Comparison of ENCODE assay signal across 26 cellular contexts in the genomic region with DNA sequence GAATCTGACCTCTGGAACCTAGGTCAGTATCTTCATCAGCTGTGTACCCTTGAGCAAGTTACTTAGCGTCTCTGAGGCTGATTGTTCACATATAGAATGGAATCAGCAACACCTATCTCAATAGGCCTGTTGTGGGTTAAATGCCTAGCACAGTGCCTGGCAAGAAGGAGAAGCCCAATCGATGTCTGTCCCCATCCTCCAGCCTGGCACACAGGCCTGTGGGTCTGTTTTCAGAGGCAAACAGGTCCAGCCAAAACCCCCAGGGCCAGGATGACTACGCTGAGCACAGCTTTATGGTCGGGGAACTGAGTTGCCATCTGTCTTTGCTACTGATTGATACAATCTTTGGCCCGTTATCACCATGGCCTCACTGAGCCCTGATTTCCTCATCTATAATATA.
"Had no signal": no experiment of that assay in that cellular context is flagged by ENCODE, and none has a peak within 500 bp of the region (broad histone marks: within the 10 kb centered on the region; RNA-seq: fewer than 3 reads in every experiment).

No MANE protein-coding gene starts in this region.

- H3K36me3 ChIP-seq: esophagus squamous epithelium, left ventricle myocardium inferior, right lobe of liver, uterus had no signal

- H3K36me3 Mint-ChIP-seq: activated naive CD4-positive, alpha-beta T cell treated with anti-CD3 and anti-CD28 coated beads, Interleukin-2, amount 10 ng/mL, durations not matched to agents 7 days and 5 days; activated naive CD8-positive, alpha-beta T cell treated with anti-CD3 and anti-CD28 coated beads, Interleukin-2, amount 10 ng/mL, durations not matched to agents 7 days and 5 days; WTC11 had no signal

- H3K4me3 ChIP-seq: esophagus squamous epithelium, left ventricle myocardium inferior, lung, mucosa of descending colon, right lobe of liver, uterus had no signal

- H3K4me1 Mint-ChIP-seq: activated CD4-positive, alpha-beta memory T cell treated with anti-CD3 and anti-CD28 coated beads, Interleukin-2, amount 10 ng/mL, durations not matched to agents 7 days and 5 days; activated CD4-positive, alpha-beta T cell treated with anti-CD3 and anti-CD28 coated beads, Interleukin-2, amount 10 ng/mL, durations not matched to agents 7 days and 5 days; activated naive CD4-positive, alpha-beta T cell treated with anti-CD3 and anti-CD28 coated beads, Interleukin-2, amount 10 ng/mL, durations not matched to agents 7 days and 5 days; activated naive CD8-positive, alpha-beta T cell treated with anti-CD3 and anti-CD28 coated beads, Interleukin-2, amount 10 ng/mL, durations not matched to agents 7 days and 5 days; T-helper 17 cell had no signal

- DNase-seq: activated CD4-positive, alpha-beta memory T cell treated with anti-CD3 and anti-CD28 coated beads, Interleukin-2, amount 10 ng/mL, durations not matched to agents 7 days and 5 days; activated CD4-positive, alpha-beta T cell treated with anti-CD3 and anti-CD28 coated beads for 1 hour; activated CD4-positive, alpha-beta T cell treated with anti-CD3 and anti-CD28 coated beads, Interleukin-2, amount 10 ng/mL, durations not matched to agents 7 days and 5 days; activated CD8-positive, alpha-beta memory T cell treated with anti-CD3 and anti-CD28 coated beads, Interleukin-2, amount 50 U/mL, for 48 hours; activated gamma-delta T cell; activated naive CD4-positive, alpha-beta T cell treated with anti-CD3 and anti-CD28 coated beads, Interleukin-2, amount 10 ng/mL, durations not matched to agents 7 days and 5 days; activated naive CD8-positive, alpha-beta T cell treated with anti-CD3 and anti-CD28 coated beads, Interleukin-2, amount 10 ng/mL, durations not matched to agents 7 days and 5 days; activated T-cell treated with anti-CD3 and anti-CD28 coated beads, Interleukin-2, amount 50 U/mL, for 24 hours; amniotic stem cell; cortex of kidney; endodermal cell; esophagus squamous epithelium; foreskin melanocyte; left ventricle myocardium inferior; mucosa of descending colon; right lobe of liver; stimulated activated CD4-positive, alpha-beta T cell treated with anti-CD3 and anti-CD28 coated beads, Interleukin-12 subunit alpha, Interleukin-12 subunit beta, amount 100 ng/mL, for 4 hours; stimulated activated CD4-positive, alpha-beta T cell treated with anti-CD3 and anti-CD28 coated beads, Interleukin-4, amount 100 ng/mL, for 1 hour; stimulated activated naive CD8-positive, alpha-beta T cell treated with anti-CD3 and anti-CD28 coated beads, Interleukin-15, Interleukin-2, amounts not matched to agents 100 U/mL and 50 U/mL, for 24 hours; T-helper 17 cell; T1000; uterus had no signal

- H3K9me3 Mint-ChIP-seq: activated CD4-positive, alpha-beta memory T cell treated with anti-CD3 and anti-CD28 coated beads, Interleukin-2, amount 10 ng/mL, durations not matched to agents 7 days and 5 days; activated CD4-positive, alpha-beta T cell treated with anti-CD3 and anti-CD28 coated beads, Interleukin-2, amount 10 ng/mL, durations not matched to agents 7 days and 5 days; activated naive CD4-positive, alpha-beta T cell treated with anti-CD3 and anti-CD28 coated beads, Interleukin-2, amount 10 ng/mL, durations not matched to agents 7 days and 5 days; activated naive CD8-positive, alpha-beta T cell treated with anti-CD3 and anti-CD28 coated beads, Interleukin-2, amount 10 ng/mL, durations not matched to agents 7 days and 5 days; activated T-cell treated with anti-CD3 and anti-CD28 coated beads, Interleukin-2, amount 50 U/mL, for 24 hours; endodermal cell; natural killer cell treated with Interleukin-12 subunit alpha and Interleukin-12 subunit beta and Interleukin-15 and Interleukin-18, amount 100 ng/mL, for 72 hours; type B pancreatic cell had no signal

- H3K9me3 ChIP-seq: esophagus squamous epithelium, mucosa of descending colon, right lobe of liver, uterus had no signal

- H3K27ac Mint-ChIP-seq: activated CD4-positive, alpha-beta memory T cell treated with anti-CD3 and anti-CD28 coated beads, Interleukin-2, amount 10 ng/mL, durations not matched to agents 7 days and 5 days; activated CD4-positive, alpha-beta T cell treated with anti-CD3 and anti-CD28 coated beads, Interleukin-2, amount 10 ng/mL, durations not matched to agents 7 days and 5 days; activated naive CD4-positive, alpha-beta T cell treated with anti-CD3 and anti-CD28 coated beads, Interleukin-2, amount 10 ng/mL, durations not matched to agents 7 days and 5 days; activated naive CD8-positive, alpha-beta T cell treated with anti-CD3 and anti-CD28 coated beads, Interleukin-2, amount 10 ng/mL, durations not matched to agents 7 days and 5 days; activated T-cell treated with anti-CD3 and anti-CD28 coated beads, Interleukin-2, amount 50 U/mL, for 24 hours; endodermal cell; natural killer cell treated with Interleukin-12 subunit alpha and Interleukin-12 subunit beta and Interleukin-15 and Interleukin-18, amount 100 ng/mL, for 72 hours; T-helper 17 cell; type B pancreatic cell; WTC11 had no signal

- H3K27me3 ChIP-seq: right lobe of liver, uterus had no signal

- H3K4me3 Mint-ChIP-seq: activated CD4-positive, alpha-beta memory T cell treated with anti-CD3 and anti-CD28 coated beads, Interleukin-2, amount 10 ng/mL, durations not matched to agents 7 days and 5 days; activated CD4-positive, alpha-beta T cell treated with anti-CD3 and anti-CD28 coated beads, Interleukin-2, amount 10 ng/mL, durations not matched to agents 7 days and 5 days; activated naive CD4-positive, alpha-beta T cell treated with anti-CD3 and anti-CD28 coated beads, Interleukin-2, amount 10 ng/mL, durations not matched to agents 7 days and 5 days; activated naive CD8-positive, alpha-beta T cell treated with anti-CD3 and anti-CD28 coated beads, Interleukin-2, amount 10 ng/mL, durations not matched to agents 7 days and 5 days; activated T-cell treated with anti-CD3 and anti-CD28 coated beads, Interleukin-2, amount 50 U/mL, for 24 hours; endodermal cell; natural killer cell treated with Interleukin-12 subunit alpha and Interleukin-12 subunit beta and Interleukin-15 and Interleukin-18, amount 100 ng/mL, for 72 hours; T-helper 17 cell; type B pancreatic cell; WTC11 had no signal

- H3K27ac ChIP-seq: esophagus squamous epithelium, left ventricle myocardium inferior, right lobe of liver, uterus had no signal

- ATAC-seq: mucosa of descending colon; natural killer cell treated with Interleukin-12 subunit alpha and Interleukin-12 subunit beta and Interleukin-15 and Interleukin-18, amount 100 ng/mL, for 72 hours; right lobe of liver; stimulated activated naive CD8-positive, alpha-beta T cell treated with anti-CD3 and anti-CD28 coated beads, Interleukin-15, Interleukin-2, amounts not matched to agents 100 U/mL and 50 U/mL, for 24 hours; T-helper 17 cell; WTC11 had no signal

- H3K4me1 ChIP-seq: esophagus squamous epithelium, uterus had no signal
